1 cellular context compared by ENCODE assay signal in the genomic region with DNA sequence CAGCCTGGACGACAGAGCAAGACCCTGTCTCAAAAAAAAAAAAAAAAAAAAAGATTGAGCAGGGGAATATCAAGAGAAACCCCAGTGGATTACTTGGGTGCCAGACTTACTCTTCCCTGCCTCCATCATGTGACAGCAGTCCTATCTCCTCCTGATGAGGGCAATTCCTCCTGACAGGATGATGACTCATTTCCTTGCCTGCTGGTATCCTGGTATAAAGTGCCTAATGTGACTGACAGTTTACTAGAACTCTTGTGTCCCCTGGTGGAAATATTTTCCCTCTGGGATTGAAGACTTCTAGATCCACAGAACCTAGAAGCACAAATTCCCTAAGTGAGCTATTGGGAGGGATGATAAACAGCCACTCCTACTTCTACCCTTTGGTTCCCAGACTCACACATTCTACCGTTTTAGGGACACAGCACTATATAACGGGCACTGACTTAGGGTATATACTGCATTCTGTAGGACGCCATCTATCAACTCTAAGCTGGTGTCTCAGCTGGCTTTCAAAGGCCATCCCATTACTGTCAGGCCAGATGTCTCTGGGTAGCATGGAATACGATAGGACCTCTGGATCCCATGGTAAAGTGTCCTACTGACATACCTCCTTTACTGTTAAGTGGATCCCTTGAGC.
A peak's percentile ranks its signal among the peaks of the same experiment; 100 is the strongest.
TF ChIP-seq lines count a peak whose summit lies in the region.

No MANE protein-coding gene starts in this region.

TF ChIP-seq in K562, 482 proteins besides CTCF, POLR2A, EP300 and RAD21 (continued from another document and continues in another):
- TF ChIP-seq, protein P1, sequence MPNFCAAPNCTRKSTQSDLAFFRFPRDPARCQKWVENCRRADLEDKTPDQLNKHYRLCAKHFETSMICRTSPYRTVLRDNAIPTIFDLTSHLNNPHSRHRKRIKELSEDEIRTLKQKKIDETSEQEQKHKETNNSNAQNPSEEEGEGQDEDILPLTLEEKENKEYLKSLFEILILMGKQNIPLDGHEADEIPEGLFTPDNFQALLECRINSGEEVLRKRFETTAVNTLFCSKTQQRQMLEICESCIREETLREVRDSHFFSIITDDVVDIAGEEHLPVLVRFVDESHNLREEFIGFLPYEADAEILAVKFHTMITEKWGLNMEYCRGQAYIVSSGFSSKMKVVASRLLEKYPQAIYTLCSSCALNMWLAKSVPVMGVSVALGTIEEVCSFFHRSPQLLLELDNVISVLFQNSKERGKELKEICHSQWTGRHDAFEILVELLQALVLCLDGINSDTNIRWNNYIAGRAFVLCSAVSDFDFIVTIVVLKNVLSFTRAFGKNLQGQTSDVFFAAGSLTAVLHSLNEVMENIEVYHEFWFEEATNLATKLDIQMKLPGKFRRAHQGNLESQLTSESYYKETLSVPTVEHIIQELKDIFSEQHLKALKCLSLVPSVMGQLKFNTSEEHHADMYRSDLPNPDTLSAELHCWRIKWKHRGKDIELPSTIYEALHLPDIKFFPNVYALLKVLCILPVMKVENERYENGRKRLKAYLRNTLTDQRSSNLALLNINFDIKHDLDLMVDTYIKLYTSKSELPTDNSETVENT (CRISPR knock-in tag; IDR thresholded peaks at IDR 0.05): no peak
- TF ChIP-seq IRF1 (CRISPR knock-in tag; IDR thresholded peaks at IDR 0.05; ENCODE audit: borderline replicate concordance) (no peak), ZNF57 (CRISPR knock-in tag; IDR thresholded peaks at IDR 0.05) (no peak), NFIC (IDR thresholded peaks at IDR 0.05) (peak; percentile 7; the same call in 1 of the 2 replicates), ZNF707 (CRISPR knock-in tag; conservative IDR thresholded peaks at IDR 0.05) (no peak), ZNF695 (CRISPR knock-in tag; IDR thresholded peaks at IDR 0.05) (no peak), NR1H2 (CRISPR knock-in tag; IDR thresholded peaks at IDR 0.05) (no peak), FOXK2 (conservative IDR thresholded peaks at IDR 0.05 in 1 of 2, IDR thresholded peaks at IDR 0.05 in 1 of 2; ENCODE audit: low read depth in 2 of 2) (peak; percentile 33 to 49; a peak in 2 of 4 replicates), SMARCC2 (IDR thresholded peaks at IDR 0.05; ENCODE audit: low read depth) (0 out of 2 replicates have a peak, but pooled peaks have one; percentile 43), ZBTB11 (CRISPR knock-in tag; IDR thresholded peaks at IDR 0.05) (peak in 1 of 3 experiments; percentile 30; a peak in 1 of 6 replicates), OTX1 (CRISPR knock-in tag; IDR thresholded peaks at IDR 0.05) (no peak), MYC (IDR thresholded peaks at IDR 0.05; ENCODE audit: low read depth, low read length) (peak; percentile 43; the same call in 1 of the 2 replicates), MYC (CRISPR knock-in tag; IDR thresholded peaks at IDR 0.05; ENCODE audit: borderline replicate concordance, low read depth) (no peak), ZNF239 (CRISPR knock-in tag; IDR thresholded peaks at IDR 0.05) (peak; percentile 20; the same call in 1 of the 2 replicates), ILF3 (IDR thresholded peaks at IDR 0.05; ENCODE audit: borderline replicate concordance) (no peak), SNIP1 (IDR thresholded peaks at IDR 0.05; ENCODE audit: low read depth) (no peak), RHOXF2B (CRISPR knock-in tag; conservative IDR thresholded peaks at IDR 0.05) (no peak), KDM1A (IDR thresholded peaks at IDR 0.05) (peak; percentile 38; a peak in 1 of 4 replicates), GABPB1 (CRISPR knock-in tag; IDR thresholded peaks at IDR 0.05) (no peak), RNF2 (IDR thresholded peaks at IDR 0.05) (peak; percentile 57; the same call in 1 of the 2 replicates), CCAR2 (IDR thresholded peaks at IDR 0.05; ENCODE audit: low read depth, low read length) (no peak), AFF4 (CRISPR knock-in tag; IDR thresholded peaks at IDR 0.05) (no peak), C11orf30 (IDR thresholded peaks at IDR 0.05; ENCODE audit: low read depth) (peak; percentile 69), GATAD2A (IDR thresholded peaks at IDR 0.05) (peak; percentile 47; the same call in 1 of the 2 replicates), DMBX1 (CRISPR knock-in tag; IDR thresholded peaks at IDR 0.05; ENCODE audit: borderline replicate concordance) (peak; percentile 76; the same call in 1 of the 2 replicates), ATF7 (IDR thresholded peaks at IDR 0.05) (peak; percentile 63), NR4A1 (CRISPR knock-in tag; IDR thresholded peaks at IDR 0.05) (no peak), NR4A1 (tag; IDR thresholded peaks at IDR 0.05) (no peak), TOE1 (IDR thresholded peaks at IDR 0.05; ENCODE audit: borderline replicate concordance) (peak; percentile 91), TOE1 (CRISPR knock-in tag; IDR thresholded peaks at IDR 0.05; ENCODE audit: borderline replicate concordance, low read depth) (no peak), ZNF699 (CRISPR knock-in tag; IDR thresholded peaks at IDR 0.05; ENCODE audit: insufficient replicate concordance) (no peak), ELF4 (CRISPR knock-in tag; IDR thresholded peaks at IDR 0.05) (no peak), ZNF316 (IDR thresholded peaks at IDR 0.05) (peak; percentile 49), ZBTB17 (CRISPR knock-in tag; IDR thresholded peaks at IDR 0.05) (no peak)
- TF ChIP-seq, protein P2, sequence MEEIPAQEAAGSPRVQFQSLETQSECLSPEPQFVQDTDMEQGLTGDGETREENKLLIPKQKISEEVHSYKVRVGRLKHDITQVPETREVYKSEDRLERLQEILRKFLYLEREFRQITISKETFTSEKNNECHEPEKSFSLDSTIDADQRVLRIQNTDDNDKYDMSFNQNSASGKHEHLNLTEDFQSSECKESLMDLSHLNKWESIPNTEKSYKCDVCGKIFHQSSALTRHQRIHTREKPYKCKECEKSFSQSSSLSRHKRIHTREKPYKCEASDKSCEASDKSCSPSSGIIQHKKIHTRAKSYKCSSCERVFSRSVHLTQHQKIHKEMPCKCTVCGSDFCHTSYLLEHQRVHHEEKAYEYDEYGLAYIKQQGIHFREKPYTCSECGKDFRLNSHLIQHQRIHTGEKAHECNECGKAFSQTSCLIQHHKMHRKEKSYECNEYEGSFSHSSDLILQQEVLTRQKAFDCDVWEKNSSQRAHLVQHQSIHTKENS (CRISPR knock-in tag; IDR thresholded peaks at IDR 0.05): no peak
- TF ChIP-seq, protein P3, sequence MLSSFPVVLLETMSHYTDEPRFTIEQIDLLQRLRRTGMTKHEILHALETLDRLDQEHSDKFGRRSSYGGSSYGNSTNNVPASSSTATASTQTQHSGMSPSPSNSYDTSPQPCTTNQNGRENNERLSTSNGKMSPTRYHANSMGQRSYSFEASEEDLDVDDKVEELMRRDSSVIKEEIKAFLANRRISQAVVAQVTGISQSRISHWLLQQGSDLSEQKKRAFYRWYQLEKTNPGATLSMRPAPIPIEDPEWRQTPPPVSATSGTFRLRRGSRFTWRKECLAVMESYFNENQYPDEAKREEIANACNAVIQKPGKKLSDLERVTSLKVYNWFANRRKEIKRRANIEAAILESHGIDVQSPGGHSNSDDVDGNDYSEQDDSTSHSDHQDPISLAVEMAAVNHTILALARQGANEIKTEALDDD (IDR thresholded peaks at IDR 0.05): peak; percentile 73; the same call in 1 of the 2 replicates
- TF ChIP-seq, protein P4, sequence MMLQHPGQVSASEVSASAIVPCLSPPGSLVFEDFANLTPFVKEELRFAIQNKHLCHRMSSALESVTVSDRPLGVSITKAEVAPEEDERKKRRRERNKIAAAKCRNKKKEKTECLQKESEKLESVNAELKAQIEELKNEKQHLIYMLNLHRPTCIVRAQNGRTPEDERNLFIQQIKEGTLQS (IDR thresholded peaks at IDR 0.05): peak; percentile 98
- TF ChIP-seq, protein P4 (CRISPR knock-in tag; conservative IDR thresholded peaks at IDR 0.05): no peak; the same call in 1 of the 2 replicates
- TF ChIP-seq, protein P5, sequence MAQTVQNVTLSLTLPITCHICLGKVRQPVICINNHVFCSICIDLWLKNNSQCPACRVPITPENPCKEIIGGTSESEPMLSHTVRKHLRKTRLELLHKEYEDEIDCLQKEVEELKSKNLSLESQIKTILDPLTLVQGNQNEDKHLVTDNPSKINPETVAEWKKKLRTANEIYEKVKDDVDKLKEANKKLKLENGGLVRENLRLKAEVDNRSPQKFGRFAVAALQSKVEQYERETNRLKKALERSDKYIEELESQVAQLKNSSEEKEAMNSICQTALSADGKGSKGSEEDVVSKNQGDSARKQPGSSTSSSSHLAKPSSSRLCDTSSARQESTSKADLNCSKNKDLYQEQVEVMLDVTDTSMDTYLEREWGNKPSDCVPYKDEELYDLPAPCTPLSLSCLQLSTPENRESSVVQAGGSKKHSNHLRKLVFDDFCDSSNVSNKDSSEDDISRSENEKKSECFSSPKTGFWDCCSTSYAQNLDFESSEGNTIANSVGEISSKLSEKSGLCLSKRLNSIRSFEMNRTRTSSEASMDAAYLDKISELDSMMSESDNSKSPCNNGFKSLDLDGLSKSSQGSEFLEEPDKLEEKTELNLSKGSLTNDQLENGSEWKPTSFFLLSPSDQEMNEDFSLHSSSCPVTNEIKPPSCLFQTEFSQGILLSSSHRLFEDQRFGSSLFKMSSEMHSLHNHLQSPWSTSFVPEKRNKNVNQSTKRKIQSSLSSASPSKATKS (CRISPR knock-in tag; IDR thresholded peaks at IDR 0.05): no peak
- TF ChIP-seq, protein P6, sequence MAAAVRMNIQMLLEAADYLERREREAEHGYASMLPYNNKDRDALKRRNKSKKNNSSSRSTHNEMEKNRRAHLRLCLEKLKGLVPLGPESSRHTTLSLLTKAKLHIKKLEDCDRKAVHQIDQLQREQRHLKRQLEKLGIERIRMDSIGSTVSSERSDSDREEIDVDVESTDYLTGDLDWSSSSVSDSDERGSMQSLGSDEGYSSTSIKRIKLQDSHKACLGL (CRISPR knock-in tag; IDR thresholded peaks at IDR 0.05; ENCODE audit: borderline replicate concordance, poor library complexity, severe bottlenecking): no peak
